1 cellular context compared by ENCODE assay signal in genomic region chr12:122721057-122721545, GRCh38.
TF ChIP-seq lines count a peak whose summit lies in the region.

No MANE protein-coding gene starts in this region.

TF ChIP-seq in GM12878, 131 proteins besides CTCF, POLR2A, EP300 and RAD21 (continued from another document and continues in another):
- no peak for TF ChIP-seq CEBPZ (IDR thresholded peaks at IDR 0.05; ENCODE audit: low read depth, low read length)
- TF ChIP-seq KLF5 (IDR thresholded peaks at IDR 0.05; ENCODE audit: partially characterized antibody) = no peak
- no peak for TF ChIP-seq ZNF274 (IDR thresholded peaks at IDR 0.05; ENCODE audit: insufficient read depth, insufficient read length)
- no peak for TF ChIP-seq SREBF2 (IDR thresholded peaks at IDR 0.05; ENCODE audit: low read length)
- no peak for TF ChIP-seq IRF3 (IDR thresholded peaks at IDR 0.05)
- peak; percentile 84 for TF ChIP-seq ATF2 (IDR thresholded peaks at IDR 0.05; ENCODE audit: low read length)
- no peak for TF ChIP-seq RCOR1 (conservative IDR thresholded peaks at IDR 0.05; ENCODE audit: low read depth, low read length)
- no peak for TF ChIP-seq RELA (IDR thresholded peaks at IDR 0.05; ENCODE audit: borderline replicate concordance, partially characterized antibody)
- no peak for TF ChIP-seq MYC (IDR thresholded peaks at IDR 0.05; ENCODE audit: insufficient read depth, insufficient read length, insufficient replicate concordance, low read length, severe bottlenecking)
- no peak for TF ChIP-seq PAX5 (IDR thresholded peaks at IDR 0.05; ENCODE audit: borderline replicate concordance, low read depth, low read length)
- no peak for TF ChIP-seq GABPA (IDR thresholded peaks at IDR 0.05; ENCODE audit: low read depth)
- TF ChIP-seq ETV6 (conservative IDR thresholded peaks at IDR 0.05 in 1 of 2, IDR thresholded peaks at IDR 0.05 in 1 of 2; ENCODE audit: borderline replicate concordance in 1 of 2, low read depth in 1 of 2) = peak in 1 of 2 experiments; percentile 74; a peak in 2 of 4 replicates
- no peak for TF ChIP-seq SMAD5 (IDR thresholded peaks at IDR 0.05; ENCODE audit: low read depth)
- TF ChIP-seq YY1 (IDR thresholded peaks at IDR 0.05; ENCODE audit: low read depth, low read length) = no peak
- TF ChIP-seq SMC3 (IDR thresholded peaks at IDR 0.05; ENCODE audit: borderline replicate concordance, low read length) = no peak
- no peak for TF ChIP-seq ZNF207 (IDR thresholded peaks at IDR 0.05; ENCODE audit: borderline replicate concordance)
- no peak for TF ChIP-seq ZNF592 (IDR thresholded peaks at IDR 0.05)
- no peak for TF ChIP-seq ATF3 (IDR thresholded peaks at IDR 0.05; ENCODE audit: borderline replicate concordance, extremely low read depth, low read depth, low read length)
- TF ChIP-seq NKRF (conservative IDR thresholded peaks at IDR 0.05) = 0 out of 2 replicates have a peak, but pooled peaks have one; percentile 28
- TF ChIP-seq TBL1XR1 (IDR thresholded peaks at IDR 0.05; ENCODE audit: low read depth, low read length) = no peak
- 0 out of 2 replicates have a peak, but pooled peaks have one; percentile 42 for TF ChIP-seq ZNF24 (IDR thresholded peaks at IDR 0.05)
- TF ChIP-seq USF1 (IDR thresholded peaks at IDR 0.05; ENCODE audit: borderline replicate concordance, extremely low read length, insufficient read depth, low read depth, low read length) = no peak
- peak; percentile 88; the same call in 1 of the 2 replicates for TF ChIP-seq NFIC (IDR thresholded peaks at IDR 0.05; ENCODE audit: low read depth, low read length)
- TF ChIP-seq MXI1 (IDR thresholded peaks at IDR 0.05; ENCODE audit: low read depth, low read length) = no peak
- no peak for TF ChIP-seq SIX5 (IDR thresholded peaks at IDR 0.05; ENCODE audit: low read depth, low read length, severe bottlenecking)
- TF ChIP-seq IRF5 (IDR thresholded peaks at IDR 0.05; ENCODE audit: borderline replicate concordance) = no peak
- TF ChIP-seq POU2F2 (IDR thresholded peaks at IDR 0.05; ENCODE audit: borderline replicate concordance, low read depth, low read length) = no peak
- TF ChIP-seq MTA2 (IDR thresholded peaks at IDR 0.05; ENCODE audit: low read depth) = peak; percentile 58
- no peak for TF ChIP-seq BCLAF1 (IDR thresholded peaks at IDR 0.05)
- TF ChIP-seq SP1 (IDR thresholded peaks at IDR 0.05; ENCODE audit: low read depth, low read length) = no peak
- 0 out of 2 replicates have a peak, but pooled peaks have one; percentile 0 for TF ChIP-seq BMI1 (IDR thresholded peaks at IDR 0.05; ENCODE audit: borderline replicate concordance)
- no peak for TF ChIP-seq KAT2A (conservative IDR thresholded peaks at IDR 0.05; ENCODE audit: control insufficient read depth, low read depth, low read length)
- TF ChIP-seq CBX5 (IDR thresholded peaks at IDR 0.05; ENCODE audit: low read depth) = no peak
- TF ChIP-seq CHD4 (IDR thresholded peaks at IDR 0.05) = no peak
- TF ChIP-seq SPI1 (IDR thresholded peaks at IDR 0.05; ENCODE audit: borderline replicate concordance, insufficient read depth, low read depth, low read length) = no peak
- no peak for TF ChIP-seq E2F8 (IDR thresholded peaks at IDR 0.05; ENCODE audit: low read depth, partially characterized antibody)
- no peak for TF ChIP-seq SREBF1 (IDR thresholded peaks at IDR 0.05; ENCODE audit: low read length)
- TF ChIP-seq SUZ12 (IDR thresholded peaks at IDR 0.05; ENCODE audit: unreplicated experiment) = no peak
- TF ChIP-seq POLR2AphosphoS2 (IDR thresholded peaks at IDR 0.05; ENCODE audit: low read depth, low read length) = no peak
- no peak for TF ChIP-seq ZZZ3 (IDR thresholded peaks at IDR 0.05; ENCODE audit: control insufficient read depth, insufficient read length, low read depth)
